In genomic region chr6:12717356-12717755, GRCh38 we compare ENCODE assay signal across 18 cellular contexts. TPM values are rescaled to one million over a fixed set of nuclear protein-coding genes. Genes with fewer than 3 reads are reported as not detected.
DNase-seq lines count a peak whose midpoint lies in the region; ATAC-seq and TF ChIP-seq lines count a peak whose summit lies in the region.
"Had no signal": no experiment of that assay in that cellular context is flagged by ENCODE, and none has a peak within 500 bp of the region (broad histone marks: within the 10 kb centered on the region; RNA-seq: fewer than 3 reads in every experiment).

No MANE protein-coding gene starts in this region.

- no peak for TF ChIP-seq RAD21 in SK-N-SH (IDR thresholded peaks at IDR 0.05; ENCODE audit: low read length)

- H3K9me3 ChIP-seq in SK-N-SH (no peaks in the 10 kb centered on the region), PC-3 (ENCODE audit: low read length) (no peaks in the 10 kb centered on the region)
- H3K9me3 ChIP-seq: adrenal gland, testis had no signal

- no peaks in the 10 kb centered on the region for H3K4me1 Mint-ChIP-seq in T-helper 2 cell treated with Interferon-gamma antibody and Interleukin-4, amounts not matched to agents 5 μg/mL and 100 μg/mL, for 36 hours (ENCODE audit: low read depth)
- no peaks in the 10 kb centered on the region for H3K4me1 Mint-ChIP-seq in activated CD8-positive, alpha-beta T cell treated with anti-CD3 and anti-CD28 coated beads for 36 hours (ENCODE audit: low read depth)
- no peaks in the 10 kb centered on the region for H3K4me1 Mint-ChIP-seq in naive thymus-derived CD8-positive, alpha-beta T cell

- H3K27ac ChIP-seq in SK-N-SH (ENCODE audit: low read depth in 2 of 2, low read length in 1 of 2): no peak overlapping the region
- H3K27ac ChIP-seq in PC-3 (ENCODE audit: low read length): no peak overlapping the region
- H3K27ac ChIP-seq: adrenal gland, C4-2B, testis had no signal

- H3K9ac ChIP-seq in SK-N-SH (no peak overlapping the region), PC-3 (ENCODE audit: low read length) (no peak overlapping the region)

- TF ChIP-seq EP300 in SK-N-SH (IDR thresholded peaks at IDR 0.05; ENCODE audit: borderline replicate concordance in 1 of 2, low read depth in 1 of 2, low read length in 1 of 2): no peak

- H2AFZ ChIP-seq in SK-N-SH (ENCODE audit: low read depth) (no peak overlapping the region), PC-3 (ENCODE audit: low read length) (no peak overlapping the region)

- no peak overlapping the region for H3K27ac Mint-ChIP-seq in T-helper 2 cell treated with Interferon-gamma antibody and Interleukin-4, amounts not matched to agents 5 μg/mL and 100 μg/mL, for 36 hours
- H3K27ac Mint-ChIP-seq in activated CD8-positive, alpha-beta T cell treated with anti-CD3 and anti-CD28 coated beads for 36 hours: no peak overlapping the region
- H3K27ac Mint-ChIP-seq in naive thymus-derived CD8-positive, alpha-beta T cell: no peak overlapping the region

- peak; percentile 40 for DNase-seq in SK-N-SH
- DNase-seq in PC-3: peak; percentile 36
- peak; percentile 3 for DNase-seq in epithelial cell of esophagus (ENCODE audit: low read depth)
- no peak for DNase-seq in T-helper 2 cell treated with Interferon-gamma antibody and Interleukin-4, amounts not matched to agents 5 μg/mL and 100 μg/mL, for 36 hours (ENCODE audit: low spot score)
- DNase-seq in C1 segment of cervical spinal cord (lab: John Stamatoyannopoulos, UW): no peak
- no peak for DNase-seq in activated CD8-positive, alpha-beta T cell treated with anti-CD3 and anti-CD28 coated beads for 36 hours
- DNase-seq in naive thymus-derived CD8-positive, alpha-beta T cell: no peak
- DNase-seq: activated CD4-positive, alpha-beta T cell treated with anti-CD3 and anti-CD28 coated beads for 4 hours; activated effector memory CD4-positive, alpha-beta T cell treated with anti-CD3 and anti-CD28 coated beads, Interleukin-2, amount 50 U/mL, for 16 hours; adrenal gland; DMS153; hippocampal formation; midbrain; NCI-H2029 treated with DMSO at 0.1 percent for 48 hours; testis had no signal

- ATAC-seq in SK-N-SH treated with all-trans-retinoic acid at 6 μM for 48 hours: no peak; the same call in 2 of the 3 replicates
- peak; percentile 69; the same call in 1 of the 2 replicates for ATAC-seq in PC-3
- ATAC-seq in activated CD8-positive, alpha-beta T cell treated with anti-CD3 and anti-CD28 coated beads for 36 hours: no peak
- no peak for ATAC-seq in naive thymus-derived CD8-positive, alpha-beta T cell

- no peak overlapping the region for H3K4me3 Mint-ChIP-seq in T-helper 2 cell treated with Interferon-gamma antibody and Interleukin-4, amounts not matched to agents 5 μg/mL and 100 μg/mL, for 36 hours
- no peak overlapping the region for H3K4me3 Mint-ChIP-seq in activated CD8-positive, alpha-beta T cell treated with anti-CD3 and anti-CD28 coated beads for 36 hours
- no peak overlapping the region for H3K4me3 Mint-ChIP-seq in naive thymus-derived CD8-positive, alpha-beta T cell

- no peaks in the 10 kb centered on the region for H3K9me3 Mint-ChIP-seq in T-helper 2 cell treated with Interferon-gamma antibody and Interleukin-4, amounts not matched to agents 5 μg/mL and 100 μg/mL, for 36 hours
- no peaks in the 10 kb centered on the region for H3K9me3 Mint-ChIP-seq in activated CD8-positive, alpha-beta T cell treated with anti-CD3 and anti-CD28 coated beads for 36 hours
- peaks cover 0 to 4% (median 0%) of the 10 kb centered on the region in 9 donors for H3K9me3 Mint-ChIP-seq in naive thymus-derived CD8-positive, alpha-beta T cell

- H4K20me1 ChIP-seq in SK-N-SH (ENCODE audit: insufficient read depth): no peaks in the 10 kb centered on the region
- no peaks in the 10 kb centered on the region for H4K20me1 ChIP-seq in PC-3 (ENCODE audit: low read length)

- BruUV-seq in PC-3 (replicated peaks; lab: Mats Ljungman, UMichigan): no TSS peak

- H3K4me1 ChIP-seq in SK-N-SH (ENCODE audit: control insufficient read depth in 1 of 2, insufficient read depth in 2 of 2, low read depth in 1 of 2, low read length in 1 of 2): peaks cover 0 to 7% of the 10 kb centered on the region in 2 experiments; a peak in 2 of 4 replicates
- H3K4me1 ChIP-seq in PC-3 (ENCODE audit: insufficient read depth, low read length): peaks cover 9% of the 10 kb centered on the region
- H3K4me1 ChIP-seq: adrenal gland, testis had no signal

- H3K9me2 ChIP-seq in SK-N-SH: no peaks in the 10 kb centered on the region
- no peaks in the 10 kb centered on the region for H3K9me2 ChIP-seq in PC-3 (replicated peaks; ENCODE audit: low read length)

- H3K36me3 Mint-ChIP-seq in T-helper 2 cell treated with Interferon-gamma antibody and Interleukin-4, amounts not matched to agents 5 μg/mL and 100 μg/mL, for 36 hours (ENCODE audit: low read depth): no peaks in the 10 kb centered on the region
- no peaks in the 10 kb centered on the region for H3K36me3 Mint-ChIP-seq in activated CD8-positive, alpha-beta T cell treated with anti-CD3 and anti-CD28 coated beads for 36 hours (ENCODE audit: low read depth)
- H3K36me3 Mint-ChIP-seq in naive thymus-derived CD8-positive, alpha-beta T cell: no peaks in the 10 kb centered on the region

- intact Hi-C loops in PC-3 (cut with micrococcal nuclease): no loop called here
- intact Hi-C loops in activated CD8-positive, alpha-beta T cell treated with anti-CD3 and anti-CD28 coated beads for 36 hours (cut with micrococcal nuclease): no loop called here

- peak overlapping the region; percentile 40; the same call in 1 of the 2 replicates for H3K4me2 ChIP-seq in SK-N-SH
- H3K4me2 ChIP-seq in PC-3 (ENCODE audit: low read length): peak overlapping the region; percentile 48

- H3F3A ChIP-seq in SK-N-SH (replicated peaks; ENCODE audit: insufficient read depth): no peaks in the 10 kb centered on the region
- H3F3A ChIP-seq in PC-3 (ENCODE audit: low read length, unreplicated experiment): no peaks in the 10 kb centered on the region

- WGBS in SK-N-SH (ENCODE audit: low lambda C conversion rate): 12% methylated on average over 9 of the region's 9 CpGs

- CTCF ChIA-PET in SK-N-SH (lab: Yijun Ruan, JAX) (interaction anchor here (1.1 to 2.2 kb wide), 3 partner anchors 13 to 175 kb away, joined by 3 to 6 read pairs (median 4); no protein-coding TSS in a partner anchor), PC-3 (lab: Charles Lee) (no interaction called here)
- CTCF ChIA-PET in activated CD8-positive, alpha-beta T cell treated with anti-CD3 and anti-CD28 coated beads for 36 hours (lab: Charles Lee): no interaction called here

- TF ChIP-seq CTCF in SK-N-SH (IDR thresholded peaks at IDR 0.05) (no peak), PC-3 (conservative IDR thresholded peaks at IDR 0.05; ENCODE audit: low read depth, low read length) (no peak), epithelial cell of esophagus (IDR thresholded peaks at IDR 0.05; ENCODE audit: insufficient read depth, low read depth, low read length, missing control alignments) (no peak)
- no peak for TF ChIP-seq CTCF in activated CD8-positive, alpha-beta T cell treated with anti-CD3 and anti-CD28 coated beads for 36 hours (IDR thresholded peaks at IDR 0.05)

- H3K27me3 ChIP-seq in SK-N-SH (ENCODE audit: insufficient read depth): no peaks in the 10 kb centered on the region
- peaks cover 69% of the 10 kb centered on the region for H3K27me3 ChIP-seq in PC-3 (ENCODE audit: low read length)
- H3K27me3 ChIP-seq: testis had no signal

- H3K79me2 ChIP-seq in SK-N-SH (ENCODE audit: insufficient read depth): no peaks in the 10 kb centered on the region
- H3K79me2 ChIP-seq in PC-3 (ENCODE audit: low read length): no peaks in the 10 kb centered on the region

- 0 out of 4 replicates have a peak overlapping the region, but pooled peaks of 1 of the 2 experiments have one; percentile 23 for H3K4me3 ChIP-seq in SK-N-SH (ENCODE audit: low read depth in 2 of 2, low read length in 1 of 2)
- H3K4me3 ChIP-seq in PC-3 (ENCODE audit: low read length): peak overlapping the region; percentile 15; the same call in 1 of the 2 replicates
- no peak overlapping the region for H3K4me3 ChIP-seq in epithelial cell of esophagus (ENCODE audit: low read length)
- H3K4me3 ChIP-seq: adrenal gland, testis had no signal

- no peaks in the 10 kb centered on the region for H3K36me3 ChIP-seq in SK-N-SH (replicated peaks in 1 of 2; ENCODE audit: control insufficient read depth in 1 of 2, insufficient read depth in 2 of 2, low read length in 1 of 2)
- no peaks in the 10 kb centered on the region for H3K36me3 ChIP-seq in PC-3 (ENCODE audit: low read depth, low read length)
- H3K36me3 ChIP-seq: adrenal gland had no signal

- no peaks in the 10 kb centered on the region for H3K27me3 Mint-ChIP-seq in T-helper 2 cell treated with Interferon-gamma antibody and Interleukin-4, amounts not matched to agents 5 μg/mL and 100 μg/mL, for 36 hours (ENCODE audit: low read depth)
- no peaks in the 10 kb centered on the region for H3K27me3 Mint-ChIP-seq in activated CD8-positive, alpha-beta T cell treated with anti-CD3 and anti-CD28 coated beads for 36 hours
- H3K27me3 Mint-ChIP-seq in naive thymus-derived CD8-positive, alpha-beta T cell: peaks cover 0 to 19% (median 16%) of the 10 kb centered on the region in 5 donors

- POLR2A ChIA-PET in SK-N-SH (lab: Yijun Ruan, JAX): no interaction called here
- POLR2A ChIA-PET in PC-3 (lab: Charles Lee; ENCODE audit: unreplicated experiment): no interaction called here
- POLR2A ChIA-PET in activated CD8-positive, alpha-beta T cell treated with anti-CD3 and anti-CD28 coated beads for 36 hours (lab: Charles Lee): no interaction called here
- POLR2A ChIA-PET in naive thymus-derived CD8-positive, alpha-beta T cell (lab: Charles Lee): no interaction called here

TF ChIP-seq in SK-N-SH, 30 proteins besides CTCF, POLR2A, EP300 and RAD21 (continues in another document):
- TF ChIP-seq FOSL2 (IDR thresholded peaks at IDR 0.05; ENCODE audit: borderline replicate concordance, low read depth) (no peak), SIN3A (IDR thresholded peaks at IDR 0.05; ENCODE audit: borderline replicate concordance, low read depth, low read length) (no peak), GATA2 (CRISPR knock-in tag; IDR thresholded peaks at IDR 0.05) (peak; percentile 37; the same call in 1 of the 2 replicates)

TF ChIP-seq in SK-N-SH treated with all-trans-retinoic acid at 6 μM for 48 hours, 23 proteins besides CTCF, POLR2A, EP300 and RAD21 (continues in another document):
- TF ChIP-seq ZNF70 (CRISPR knock-in tag; IDR thresholded peaks at IDR 0.05) (no peak), ESRRG (CRISPR knock-in tag; IDR thresholded peaks at IDR 0.05) (no peak)

RNA-seq across cellular contexts. Expression of gene PHACTR1, which starts 0.8 kb away (rescaled TPM):
- 0.10 and 0.12 TPM in 2 replicates for polyA plus RNA-seq in SK-N-SH (2012; rRNA removed)
- 0.18 and 0.33 TPM in 2 replicates for polyA plus RNA-seq in SK-N-SH (2012; cell fraction: cytosol; rRNA removed)
- polyA plus RNA-seq in SK-N-SH (2012; cell fraction: nucleus; rRNA removed): 0.21 and 0.36 TPM in 2 replicates
- not detected in 2 replicates for total RNA-seq in PC-3 (2014; rRNA removed)
- under 1 TPM in 1 of 2 experiments, not detected in 1; 0.11 TPM for total RNA-seq in activated CD8-positive, alpha-beta T cell treated with anti-CD3 and anti-CD28 coated beads for 36 hours
- total RNA-seq in naive thymus-derived CD8-positive, alpha-beta T cell: 1 to 10 TPM; 2.5 to 3.0 TPM
- under 1 TPM; 0.07 to 0.70 (median 0.16) TPM for polyA plus RNA-seq in naive thymus-derived CD8-positive, alpha-beta T cell
- total RNA-seq: MCF 10A had no signal

Comparison
In these comparisons a context has a peak if more than half of its experiments do, and no peak if none do; other contexts are left out.
1. DNase-seq: peak in SK-N-SH (single experiment), PC-3 (single experiment) and epithelial cell of esophagus (single experiment); none in T-helper 2 cell treated with Interferon-gamma antibody and Interleukin-4, amounts not matched to agents 5 μg/mL and 100 μg/mL, for 36 hours (single experiment), C1 segment of cervical spinal cord (0 of 14), activated CD8-positive, alpha-beta T cell treated with anti-CD3 and anti-CD28 coated beads for 36 hours (single experiment) and naive thymus-derived CD8-positive, alpha-beta T cell (0 of 10).